1 cellular context compared by ENCODE assay signal in the genomic region with DNA sequence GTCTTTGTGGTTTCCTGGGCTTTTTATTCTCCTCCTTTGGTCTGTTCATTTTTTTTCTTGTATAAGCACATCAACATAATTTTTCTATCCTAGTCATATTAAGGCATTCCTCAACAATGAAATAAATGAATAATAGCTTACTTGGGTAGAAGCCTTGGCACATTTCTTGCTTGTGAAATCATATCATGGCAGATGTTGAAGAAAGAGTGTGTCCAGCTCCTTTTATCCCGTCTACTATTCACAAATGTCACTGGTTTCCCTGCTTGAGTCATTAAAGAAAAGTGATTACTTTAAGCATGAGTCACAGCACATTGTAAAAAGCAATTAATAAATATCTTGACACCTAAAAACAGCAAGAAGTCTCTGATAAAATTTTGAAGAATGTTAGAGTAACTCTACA.
TF ChIP-seq lines count a peak whose summit lies in the region.

No MANE protein-coding gene starts in this region.

TF ChIP-seq in SK-N-SH, 30 proteins besides CTCF, POLR2A, EP300 and RAD21 (continued from another document):
- TF ChIP-seq, protein P1, sequence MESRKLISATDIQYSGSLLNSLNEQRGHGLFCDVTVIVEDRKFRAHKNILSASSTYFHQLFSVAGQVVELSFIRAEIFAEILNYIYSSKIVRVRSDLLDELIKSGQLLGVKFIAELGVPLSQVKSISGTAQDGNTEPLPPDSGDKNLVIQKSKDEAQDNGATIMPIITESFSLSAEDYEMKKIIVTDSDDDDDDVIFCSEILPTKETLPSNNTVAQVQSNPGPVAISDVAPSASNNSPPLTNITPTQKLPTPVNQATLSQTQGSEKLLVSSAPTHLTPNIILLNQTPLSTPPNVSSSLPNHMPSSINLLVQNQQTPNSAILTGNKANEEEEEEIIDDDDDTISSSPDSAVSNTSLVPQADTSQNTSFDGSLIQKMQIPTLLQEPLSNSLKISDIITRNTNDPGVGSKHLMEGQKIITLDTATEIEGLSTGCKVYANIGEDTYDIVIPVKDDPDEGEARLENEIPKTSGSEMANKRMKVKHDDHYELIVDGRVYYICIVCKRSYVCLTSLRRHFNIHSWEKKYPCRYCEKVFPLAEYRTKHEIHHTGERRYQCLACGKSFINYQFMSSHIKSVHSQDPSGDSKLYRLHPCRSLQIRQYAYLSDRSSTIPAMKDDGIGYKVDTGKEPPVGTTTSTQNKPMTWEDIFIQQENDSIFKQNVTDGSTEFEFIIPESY (IDR thresholded peaks at IDR 0.05; ENCODE audit: borderline replicate concordance, low read depth), result no peak
- TF ChIP-seq MXI1 (IDR thresholded peaks at IDR 0.05; ENCODE audit: low read depth, low read length), result no peak
